Comparison of ENCODE assay signal across 33 cellular contexts in the genomic region with DNA sequence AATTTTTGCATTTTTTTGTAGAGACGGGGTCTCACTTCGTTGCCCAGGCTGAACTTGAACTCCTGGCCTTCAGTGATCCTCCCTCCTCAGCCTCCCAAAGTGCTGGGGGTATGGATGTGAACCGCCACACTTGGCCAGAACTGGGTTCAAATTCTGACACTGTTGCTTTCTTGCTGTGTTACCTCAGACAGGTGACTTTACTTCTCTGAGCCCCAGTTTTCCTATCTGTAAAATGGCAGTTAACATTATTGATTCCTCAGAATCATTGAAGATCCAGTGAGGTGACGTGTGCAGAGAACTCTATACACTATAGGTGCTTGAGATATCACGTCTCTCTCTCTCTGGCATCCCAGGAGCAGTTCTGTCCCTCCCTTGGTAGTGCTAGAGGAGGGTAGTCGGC. TPM values are rescaled to one million over a fixed set of nuclear protein-coding genes. Genes with fewer than 3 reads are reported as not detected.
"Had no signal": no experiment of that assay in that cellular context is flagged by ENCODE, and none has a peak within 500 bp of the region (broad histone marks: within the 10 kb centered on the region; RNA-seq: fewer than 3 reads in every experiment).

No MANE protein-coding gene starts in this region.

- H3K9me3 ChIP-seq: breast epithelium, colonic mucosa, esophagus muscularis mucosa, gastrocnemius medialis, heart right ventricle had no signal

- ATAC-seq: activated T-cell treated with anti-CD3 and anti-CD28 coated beads, Interleukin-2, amount 50 U/mL, for 4 hours; activated T-helper 17 cell treated with anti-CD3 and anti-CD28 coated beads, Interleukin-2, amount 50 U/mL, for 72 hours; foreskin keratinocyte; gastrocnemius medialis; heart right ventricle; WTC11 had no signal

- H3K27ac ChIP-seq: breast epithelium, cardiac muscle cell, colonic mucosa, esophagus muscularis mucosa, foreskin keratinocyte, gastrocnemius medialis, heart right ventricle, hepatocyte had no signal

- FAIRE-seq: astrocyte, endometrium had no signal

- H3K4me2 ChIP-seq: hepatocyte had no signal

- DNase-seq: activated CD4-positive, alpha-beta memory T cell treated with anti-CD3 and anti-CD28 coated beads, Interleukin-2, amount 10 ng/mL, durations not matched to agents 7 days and 5 days; activated CD4-positive, alpha-beta T cell treated with anti-CD3 and anti-CD28 coated beads for 1 hour; activated CD4-positive, alpha-beta T cell treated with anti-CD3 and anti-CD28 coated beads for 4 hours; activated CD4-positive, alpha-beta T cell treated with anti-CD3 and anti-CD28 coated beads, Interleukin-2, amount 10 ng/mL, durations not matched to agents 7 days and 5 days; activated CD4-positive, alpha-beta T cell treated with anti-CD3 and anti-CD28 coated beads, Interleukin-2, amount 50 U/mL, for 4 hours; activated CD8-positive, alpha-beta memory T cell treated with anti-CD3 and anti-CD28 coated beads for 24 hours; activated effector memory CD4-positive, alpha-beta T cell treated with Interleukin-2 at 50 U/mL for 16 hours; activated gamma-delta T cell treated with Interleukin-2 at 50 U/mL for 16 hours; activated naive CD4-positive, alpha-beta T cell treated with anti-CD3 and anti-CD28 coated beads, Interleukin-2, amount 50 U/mL, for 16 hours; activated naive CD4-positive, alpha-beta T cell treated with Interleukin-2 at 50 U/mL for 16 hours; activated T-cell treated with anti-CD3 and anti-CD28 coated beads, Interleukin-2, amount 50 U/mL, for 4 hours; amniotic stem cell; anterior cingulate cortex; central memory CD4-positive, alpha-beta T cell; cerebellar nuclear complex; colonic mucosa; effector CD8-positive, alpha-beta T cell; erythroblast; foreskin keratinocyte; gastrocnemius medialis; heart right ventricle; T-helper 2 cell had no signal

- H3K36me3 Mint-ChIP-seq: activated naive CD8-positive, alpha-beta T cell; WTC11 had no signal

- H3K36me3 ChIP-seq: breast epithelium, cardiac muscle cell, colonic mucosa, esophagus muscularis mucosa, gastrocnemius medialis, heart right ventricle had no signal

- H3K4me3 Mint-ChIP-seq: activated CD4-positive, alpha-beta memory T cell treated with anti-CD3 and anti-CD28 coated beads, Interleukin-2, amount 10 ng/mL, durations not matched to agents 7 days and 5 days; activated CD4-positive, alpha-beta T cell treated with anti-CD3 and anti-CD28 coated beads, Interleukin-2, amount 10 ng/mL, durations not matched to agents 7 days and 5 days; activated naive CD8-positive, alpha-beta T cell; activated T-cell treated with anti-CD3 and anti-CD28 coated beads, Interleukin-2, amount 50 U/mL, for 4 hours; activated T-helper 17 cell treated with anti-CD3 and anti-CD28 coated beads, Interleukin-2, amount 50 U/mL, for 72 hours; WTC11 had no signal

- H3K79me2 ChIP-seq: hepatocyte had no signal

- H3K4me1 Mint-ChIP-seq: activated T-helper 17 cell treated with anti-CD3 and anti-CD28 coated beads, Interleukin-2, amount 50 U/mL, for 72 hours had no signal

- H2AFZ ChIP-seq: hepatocyte had no signal

- H3K27ac Mint-ChIP-seq: activated CD4-positive, alpha-beta memory T cell treated with anti-CD3 and anti-CD28 coated beads, Interleukin-2, amount 10 ng/mL, durations not matched to agents 7 days and 5 days; activated CD4-positive, alpha-beta T cell treated with anti-CD3 and anti-CD28 coated beads, Interleukin-2, amount 10 ng/mL, durations not matched to agents 7 days and 5 days; activated naive CD8-positive, alpha-beta T cell; activated T-helper 17 cell treated with anti-CD3 and anti-CD28 coated beads, Interleukin-2, amount 50 U/mL, for 72 hours; WTC11 had no signal

- H3K4me1 ChIP-seq: colonic mucosa, foreskin keratinocyte had no signal

- H3K4me3 ChIP-seq: breast epithelium, cardiac muscle cell, colonic mucosa, esophagus muscularis mucosa, gastrocnemius medialis, heart right ventricle, hepatocyte had no signal

- H3K9me3 Mint-ChIP-seq: activated CD4-positive, alpha-beta memory T cell treated with anti-CD3 and anti-CD28 coated beads, Interleukin-2, amount 10 ng/mL, durations not matched to agents 7 days and 5 days; activated CD4-positive, alpha-beta T cell treated with anti-CD3 and anti-CD28 coated beads, Interleukin-2, amount 10 ng/mL, durations not matched to agents 7 days and 5 days; activated T-cell treated with anti-CD3 and anti-CD28 coated beads, Interleukin-2, amount 50 U/mL, for 4 hours; activated T-helper 17 cell treated with anti-CD3 and anti-CD28 coated beads, Interleukin-2, amount 50 U/mL, for 72 hours; WTC11 had no signal

RNA-seq across cellular contexts. Expression of a gene that starts 3.0 kb away (rescaled TPM):
- total RNA-seq: activated CD4-positive, alpha-beta T cell treated with anti-CD3 and anti-CD28 coated beads, Interleukin-2, amount 10 ng/mL, durations not matched to agents 7 days and 5 days; activated T-cell treated with anti-CD3 and anti-CD28 coated beads, Interleukin-2, amount 50 U/mL, for 4 hours; astrocyte; cardiac muscle cell; dermis microvascular lymphatic vessel endothelial cell; foreskin keratinocyte; gastrocnemius medialis; heart right ventricle; hepatocyte; T-helper 1 cell treated with Interleukin-12 subunit alpha and Interleukin-12 subunit beta and Interleukin-4 antibody, amounts not matched to agents 30 ng/mL and 1 ng/mL, for 36 hours had no signal
- polyA plus RNA-seq: cardiac muscle cell, foreskin keratinocyte, heart right ventricle had no signal

RNA-seq across cellular contexts. Expression of a gene that starts 12.6 kb away (rescaled TPM):
- total RNA-seq: activated CD4-positive, alpha-beta memory T cell treated with anti-CD3 and anti-CD28 coated beads, Interleukin-2, amount 10 ng/mL, durations not matched to agents 7 days and 5 days; activated CD4-positive, alpha-beta T cell treated with anti-CD3 and anti-CD28 coated beads, Interleukin-2, amount 10 ng/mL, durations not matched to agents 7 days and 5 days; activated T-cell treated with anti-CD3 and anti-CD28 coated beads, Interleukin-2, amount 50 U/mL, for 4 hours; activated T-helper 17 cell treated with anti-CD3 and anti-CD28 coated beads, Interleukin-2, amount 50 U/mL, for 72 hours; foreskin keratinocyte; T-helper 1 cell treated with Interleukin-12 subunit alpha and Interleukin-12 subunit beta and Interleukin-4 antibody, amounts not matched to agents 30 ng/mL and 1 ng/mL, for 36 hours had no signal
- polyA plus RNA-seq: foreskin keratinocyte had no signal

RNA-seq across cellular contexts. Expression of a gene that starts 17.9 kb away (rescaled TPM):
- total RNA-seq: activated CD4-positive, alpha-beta memory T cell treated with anti-CD3 and anti-CD28 coated beads, Interleukin-2, amount 10 ng/mL, durations not matched to agents 7 days and 5 days; activated CD4-positive, alpha-beta T cell treated with anti-CD3 and anti-CD28 coated beads, Interleukin-2, amount 10 ng/mL, durations not matched to agents 7 days and 5 days had no signal
